ENCODE assay signal across 17 cellular contexts in genomic region chr3:172953576-172953975, GRCh38.
A peak's percentile ranks its signal among the peaks of the same experiment; 100 is the strongest.
DNase-seq lines count a peak whose midpoint lies in the region; ATAC-seq, FAIRE-seq and TF ChIP-seq lines count a peak whose summit lies in the region.
"Had no signal": no experiment of that assay in that cellular context is flagged by ENCODE, and none has a peak within 500 bp of the region (broad histone marks: within the 10 kb centered on the region; RNA-seq: fewer than 3 reads in every experiment).

No MANE protein-coding gene starts in this region.

- FAIRE-seq in bronchial epithelial cell (lab: Jason Lieb, UNC), result peak; percentile 58

- TF ChIP-seq CTCF in bronchial epithelial cell (IDR thresholded peaks at IDR 0.05; ENCODE audit: insufficient read depth, low read length, severe bottlenecking), result no peak

- H3K4me3 ChIP-seq in bronchial epithelial cell (ENCODE audit: low read depth, low read length), result no peak overlapping the region
- H3K4me3 ChIP-seq: GM23248 had no signal

- H3K36me3 ChIP-seq in bronchial epithelial cell (ENCODE audit: control insufficient read depth, insufficient read depth, low read length), result no peaks in the 10 kb centered on the region

- ATAC-seq in GM18870 (IDR thresholded peaks at IDR 0.05; ENCODE audit: unreplicated experiment), result no peak
- ATAC-seq: Panc1 had no signal

- peak; percentile 3 for DNase-seq in CMK (ENCODE audit: low read depth)
- peak; percentile 42 for DNase-seq in KG1 (lab: John Stamatoyannopoulos, UW)
- peak; percentile 51 for DNase-seq in OCI-M1 (lab: John Stamatoyannopoulos, UW)
- no peak for DNase-seq in bronchial epithelial cell (ENCODE audit: low read depth)
- DNase-seq in EL, result no peak
- DNase-seq in activated CD8-positive, alpha-beta memory T cell treated with anti-CD3 and anti-CD28 coated beads, Interleukin-2, amount 50 U/mL, for 4 hours, result no peak
- DNase-seq: Caco-2; DMS153; GM23248; HCEC 1CT; NCI-H187; NCI-H526 treated with DMSO at 0.1 percent for 48 hours; NK-92 treated with Interleukin-12 subunit alpha and Interleukin-12 subunit beta, amount 100 ng/mL, for 24 hours; Right ventricle myocardium superior; T-helper 2 cell had no signal

- no peaks in the 10 kb centered on the region for H3K27me3 ChIP-seq in bronchial epithelial cell (ENCODE audit: control insufficient read depth, insufficient read depth, low read length)

Comparison
In these comparisons a context has a peak if more than half of its experiments do, and no peak if none do; other contexts are left out.
1. DNase-seq: peak in CMK (single experiment), KG1 (single experiment) and OCI-M1 (single experiment); none in bronchial epithelial cell (single experiment), EL (single experiment) and activated CD8-positive, alpha-beta memory T cell treated with anti-CD3 and anti-CD28 coated beads, Interleukin-2, amount 50 U/mL, for 4 hours (single experiment).